ENCODE assay signal across 29 cellular contexts in the genomic region with DNA sequence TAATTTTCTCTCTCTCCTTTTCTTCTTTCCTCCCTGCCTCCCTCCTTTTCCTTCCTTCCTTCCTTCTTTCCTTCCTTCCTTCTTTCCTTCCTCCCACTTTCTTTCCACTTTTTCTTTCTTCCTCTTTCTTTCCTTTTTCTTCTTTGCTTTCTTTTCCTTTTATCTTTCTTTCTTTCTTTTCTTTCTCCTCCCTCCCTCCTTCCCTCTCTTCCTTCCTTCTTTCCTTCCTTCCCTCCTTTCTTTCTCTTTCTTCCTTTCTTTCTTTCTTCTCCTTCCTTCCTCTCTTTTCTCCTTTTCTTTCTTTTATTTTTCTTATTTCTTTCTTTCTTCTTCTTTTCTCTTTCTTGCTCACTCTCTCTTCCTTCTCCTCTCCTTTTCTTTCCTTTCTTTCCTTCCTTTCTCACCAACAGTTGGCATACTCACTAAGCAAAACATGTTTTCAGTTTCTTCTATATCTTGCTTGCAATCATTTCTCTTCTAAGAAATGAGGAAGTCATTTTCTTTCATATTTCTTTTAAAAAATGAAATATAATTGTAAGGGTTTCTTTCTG.
"Had no signal": no experiment of that assay in that cellular context is flagged by ENCODE, and none has a peak within 500 bp of the region (broad histone marks: within the 10 kb centered on the region; RNA-seq: fewer than 3 reads in every experiment).

No MANE protein-coding gene starts in this region.

- H3K27ac ChIP-seq: colonic mucosa, epithelial cell of prostate, gastrocnemius medialis, neural progenitor cell, right atrium auricular region, spleen, testis, vagina had no signal

- H3K9me3 ChIP-seq: colonic mucosa, esophagus squamous epithelium, gastrocnemius medialis, testis, vagina had no signal

- H3K4me2 ChIP-seq: neural progenitor cell had no signal

- ATAC-seq: activated CD4-positive, alpha-beta T cell treated with anti-CD3 and anti-CD28 coated beads for 36 hours; activated CD8-positive, alpha-beta memory T cell treated with anti-CD3 and anti-CD28 coated beads, Interleukin-2, amount 10 ng/mL, durations not matched to agents 7 days and 5 days; activated CD8-positive, alpha-beta T cell treated with anti-CD3 and anti-CD28 coated beads, Interleukin-2, amount 10 ng/mL, durations not matched to agents 7 days and 5 days; naive thymus-derived CD8-positive, alpha-beta T cell; T-cell; WTC11 had no signal

- H3K27me3 ChIP-seq: colonic mucosa, esophagus squamous epithelium, gastrocnemius medialis, neural progenitor cell, right atrium auricular region, spleen, testis, vagina had no signal

- FAIRE-seq: endometrium, islet of Langerhans had no signal

- DNase-seq: activated CD4-positive, alpha-beta T cell treated with anti-CD3 and anti-CD28 coated beads for 36 hours; activated CD8-positive, alpha-beta memory T cell treated with anti-CD3 and anti-CD28 coated beads, Interleukin-2, amount 10 ng/mL, durations not matched to agents 7 days and 5 days; activated CD8-positive, alpha-beta T cell treated with anti-CD3 and anti-CD28 coated beads, Interleukin-2, amount 10 ng/mL, durations not matched to agents 7 days and 5 days; activated effector memory CD4-positive, alpha-beta T cell treated with Interleukin-2 at 50 U/mL for 16 hours; activated naive CD4-positive, alpha-beta T cell treated with Interleukin-2 at 50 U/mL for 16 hours; activated T-cell treated with anti-CD3 and anti-CD28 coated beads, Interleukin-2, amount 50 U/mL, for 48 hours; anterior cingulate cortex; cerebellar nuclear complex; colonic mucosa; effector CD8-positive, alpha-beta T cell; esophagus squamous epithelium; gastrocnemius medialis; glutamatergic neuron; midbrain; naive thymus-derived CD8-positive, alpha-beta T cell; occipital lobe; spleen; stimulated activated CD4-positive, alpha-beta T cell treated with anti-CD3 and anti-CD28 coated beads, Interleukin-2, amount 100 ng/mL, for 48 hours; stimulated activated naive CD4-positive, alpha-beta T cell treated with Interleukin-2 at 50 U/mL for 16 hours; T-cell; T1000 had no signal

- H3K36me3 ChIP-seq: colonic mucosa, esophagus squamous epithelium, gastrocnemius medialis, neural progenitor cell, right atrium auricular region, spleen, vagina had no signal

- H2AFZ ChIP-seq: neural progenitor cell had no signal

- H3K4me1 ChIP-seq: colonic mucosa, esophagus squamous epithelium, gastrocnemius medialis, neural progenitor cell, right atrium auricular region, spleen, testis had no signal

- H3K4me3 ChIP-seq: colonic mucosa, esophagus squamous epithelium, gastrocnemius medialis, neural progenitor cell, right atrium auricular region, spleen, testis, vagina had no signal

- H3K9ac ChIP-seq: neural progenitor cell had no signal
